In genomic region chr9:116155700-116156045, GRCh38 we compare ENCODE assay signal across 1 cellular context.
TF ChIP-seq lines count a peak whose summit lies in the region.

No MANE protein-coding gene starts in this region.

TF ChIP-seq in IMR-90, 13 proteins besides CTCF, POLR2A, EP300 and RAD21 (continued from another document):
- no peak for TF ChIP-seq NFE2L2 (IDR thresholded peaks at IDR 0.05; ENCODE audit: low read depth, low read length)
- no peak for TF ChIP-seq CHD1 (IDR thresholded peaks at IDR 0.05; ENCODE audit: low read depth, low read length)
- no peak for TF ChIP-seq SMC3 (IDR thresholded peaks at IDR 0.05; ENCODE audit: low read depth, low read length)
